8 cellular contexts compared by ENCODE assay signal in genomic region chr6:32177788-32178546, GRCh38. TPM values are rescaled to one million over a fixed set of nuclear protein-coding genes. Genes with fewer than 3 reads are reported as not detected.
DNase-seq lines count a peak whose midpoint lies in the region; ATAC-seq, FAIRE-seq and TF ChIP-seq lines count a peak whose summit lies in the region.

A gene with protein sequence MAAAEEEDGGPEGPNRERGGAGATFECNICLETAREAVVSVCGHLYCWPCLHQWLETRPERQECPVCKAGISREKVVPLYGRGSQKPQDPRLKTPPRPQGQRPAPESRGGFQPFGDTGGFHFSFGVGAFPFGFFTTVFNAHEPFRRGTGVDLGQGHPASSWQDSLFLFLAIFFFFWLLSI (plus strand): TSS chr6:32178405. CDS start chr6:32178512, 107 bp downstream.

- peak within 1 kb of the TSS; percentile 93 to 98 for H3K27ac ChIP-seq in kidney (ENCODE audit: low read depth in 2 of 2, low read length in 2 of 2)

- FAIRE-seq in kidney (lab: Jason Lieb, UNC), result peak; percentile 98

- H3K36me3 Mint-ChIP-seq in chondrocyte (ENCODE audit: low read depth), result peaks cover 7% of the 10 kb centered on the region

- no peaks in the 10 kb centered on the region for H3K27me3 Mint-ChIP-seq in chondrocyte (ENCODE audit: low read depth)

- H3K4me3 ChIP-seq in AG10803 (ENCODE audit: low read length), result peak within 1 kb of the TSS; percentile 97
- H3K4me3 ChIP-seq in kidney (ENCODE audit: low read length in 2 of 2), result peak within 1 kb of the TSS; percentile 94 to 99

- peak; percentile 100 for DNase-seq in AG10803 (ENCODE audit: low read depth)
- peak; percentile 99 for DNase-seq in NCI-H510A (lab: John Stamatoyannopoulos, UW)
- peak; percentile 83 to 85 for DNase-seq in activated CD4-positive, alpha-beta T cell treated with anti-CD3 and anti-CD28 coated beads for 24 hours (ENCODE audit: low read depth in 2 of 2)
- peak; percentile 95 for DNase-seq in chondrocyte (ENCODE audit: low spot score)
- peak; percentile 98 for DNase-seq in kidney
- DNase-seq in stimulated activated CD4-positive, alpha-beta T cell treated with anti-CD3 and anti-CD28 coated beads, Interleukin-15, amount 100 ng/mL, for 48 hours (ENCODE audit: low read depth in 2 of 2), result peak; percentile 89 to 91

- H3K27ac Mint-ChIP-seq in chondrocyte (ENCODE audit: unreplicated experiment), result peak within 1 kb of the TSS; percentile 94

- H3K9ac ChIP-seq in kidney (ENCODE audit: low read length in 2 of 2), result peak within 1 kb of the TSS; percentile 90 to 91

- no peaks in the 10 kb centered on the region for H3K9me3 Mint-ChIP-seq in chondrocyte (ENCODE audit: low read depth)

- H3K9me3 ChIP-seq in kidney (ENCODE audit: control insufficient read depth in 1 of 2, low read length in 2 of 2), result no peaks in the 10 kb centered on the region

- H3K36me3 ChIP-seq in kidney (ENCODE audit: control insufficient read depth in 1 of 2, insufficient read depth in 2 of 2, low read length in 2 of 2), result peaks cover 0 to 11% of the 10 kb centered on the region in 2 donors

- intact Hi-C loops in kidney (cut with DNase I), result no loop called here

- H3K4me3 Mint-ChIP-seq in chondrocyte (ENCODE audit: unreplicated experiment), result peak within 1 kb of the TSS; percentile 81

- TF ChIP-seq CTCF in AG10803 (conservative IDR thresholded peaks at IDR 0.05; ENCODE audit: low read length), result no peak
- TF ChIP-seq CTCF in chondrocyte (IDR thresholded peaks at IDR 0.05), result no peak
- TF ChIP-seq CTCF in kidney (IDR thresholded peaks at IDR 0.05; ENCODE audit: borderline replicate concordance, extremely low read depth, insufficient read depth), result no peak

- ATAC-seq in GM19043 (IDR thresholded peaks at IDR 0.05; ENCODE audit: low read depth, unreplicated experiment), result peak; percentile 72
- peak; percentile 81 for ATAC-seq in HG03432 (IDR thresholded peaks at IDR 0.05; ENCODE audit: unreplicated experiment)

- peaks cover 30 to 31% of the 10 kb centered on the region in 2 donors for H3K4me1 ChIP-seq in kidney (ENCODE audit: control insufficient read depth in 1 of 2, insufficient read depth in 1 of 2, low read depth in 1 of 2, low read length in 2 of 2)

- H3K4me1 Mint-ChIP-seq in chondrocyte (ENCODE audit: low read depth), result peaks cover 61% of the 10 kb centered on the region

RNA-seq across cellular contexts. Expression of the gene that starts here (rescaled TPM):
- total RNA-seq in chondrocyte (45.2 to 48.0 TPM (median 45.2 TPM) in 3 replicates), kidney (74.1 TPM)
- 208 TPM for polyA plus RNA-seq in kidney (ENCODE audit: insufficient read depth, low read depth, low replicate concordance)

Comparison
In these comparisons a context has a peak if more than half of its experiments do, and no peak if none do; other contexts are left out.
1. Peak in every context shown above with its lines: DNase-seq, ATAC-seq, H3K4me3 ChIP-seq and H3K27ac ChIP-seq.